In the genomic region with DNA sequence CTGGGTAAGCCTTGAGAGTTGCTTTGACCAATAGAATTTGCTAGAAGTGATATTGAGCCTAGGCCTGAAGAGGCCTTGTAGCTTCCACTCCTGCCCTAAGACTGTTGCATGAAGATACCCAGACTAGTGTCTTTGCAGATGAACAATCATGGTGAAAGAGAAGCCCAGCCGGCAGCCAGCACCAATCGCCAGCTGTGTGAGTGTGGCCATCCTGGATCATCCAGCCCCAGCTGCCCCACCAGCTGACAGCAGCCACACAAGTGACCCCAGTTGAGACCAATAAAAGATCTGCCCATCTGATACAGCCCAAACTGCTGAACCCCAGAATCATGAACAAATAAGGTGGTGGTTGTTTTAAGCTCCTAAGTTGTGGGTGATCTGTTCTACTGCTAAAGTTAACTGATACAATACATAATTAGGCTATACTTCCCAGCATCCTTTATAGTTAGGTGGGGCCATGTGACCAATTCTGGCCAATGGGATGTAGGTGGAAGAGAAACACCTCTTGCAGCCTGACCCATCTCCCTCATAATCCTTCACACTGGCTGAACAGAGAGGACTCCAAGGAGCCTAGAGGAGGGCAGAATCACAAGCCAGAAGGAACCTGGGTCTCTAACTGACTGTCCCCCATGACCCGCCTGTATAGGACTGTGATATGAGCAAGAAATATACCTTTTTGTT, we compare ENCODE assay signal across 1 cellular context.
TF ChIP-seq lines count a peak whose summit lies in the region.

No MANE protein-coding gene starts in this region.

TF ChIP-seq in WTC11, 78 proteins besides CTCF, POLR2A, EP300 and RAD21 (continued from another document):
- TF ChIP-seq FOXP4 (CRISPR knock-in tag; IDR thresholded peaks at IDR 0.05) = no peak
- TF ChIP-seq, protein P1, sequence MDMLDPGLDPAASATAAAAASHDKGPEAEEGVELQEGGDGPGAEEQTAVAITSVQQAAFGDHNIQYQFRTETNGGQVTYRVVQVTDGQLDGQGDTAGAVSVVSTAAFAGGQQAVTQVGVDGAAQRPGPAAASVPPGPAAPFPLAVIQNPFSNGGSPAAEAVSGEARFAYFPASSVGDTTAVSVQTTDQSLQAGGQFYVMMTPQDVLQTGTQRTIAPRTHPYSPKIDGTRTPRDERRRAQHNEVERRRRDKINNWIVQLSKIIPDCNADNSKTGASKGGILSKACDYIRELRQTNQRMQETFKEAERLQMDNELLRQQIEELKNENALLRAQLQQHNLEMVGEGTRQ (CRISPR knock-in tag; IDR thresholded peaks at IDR 0.05) = peak; percentile 81
